Comparison of ENCODE assay signal across 15 cellular contexts in genomic region chr13:53028637-53029121, GRCh38. TPM values are rescaled to one million over a fixed set of nuclear protein-coding genes. Genes with fewer than 3 reads are reported as not detected.
"Had no signal": no experiment of that assay in that cellular context is flagged by ENCODE, and none has a peak within 500 bp of the region (broad histone marks: within the 10 kb centered on the region; RNA-seq: fewer than 3 reads in every experiment).

Gene OLFM4, plus strand, starts transcription at chr13:53028813. Its CDS starts 24 bp downstream, at chr13:53028837.

- ATAC-seq: activated CD8-positive, alpha-beta T cell treated with anti-CD3 and anti-CD28 coated beads for 36 hours; gastrocnemius medialis; heart right ventricle; sciatic nerve had no signal

- H3K27ac ChIP-seq: ascending aorta, gastrocnemius medialis, heart right ventricle, suprapubic skin had no signal

- DNase-seq: activated CD8-positive, alpha-beta memory T cell treated with anti-CD3 and anti-CD28 coated beads, Interleukin-2, amount 50 U/mL, for 4 hours; activated CD8-positive, alpha-beta T cell treated with anti-CD3 and anti-CD28 coated beads for 36 hours; activated naive CD4-positive, alpha-beta T cell; effector CD4-positive, alpha-beta T cell; gastrocnemius medialis; heart right ventricle; naive B cell; occipital lobe; stimulated activated CD4-positive, alpha-beta T cell treated with anti-CD3 and anti-CD28 coated beads, Interleukin-2, amount 100 ng/mL, for 24 hours; stimulated activated naive CD4-positive, alpha-beta T cell; T1000 had no signal

- H3K4me1 ChIP-seq: ascending aorta, gastrocnemius medialis, heart right ventricle, suprapubic skin had no signal

- H3K9me3 ChIP-seq: ascending aorta, gastrocnemius medialis, heart right ventricle, suprapubic skin had no signal

- H3K36me3 ChIP-seq: ascending aorta, gastrocnemius medialis, heart right ventricle, suprapubic skin had no signal

- H3K27me3 ChIP-seq: ascending aorta, gastrocnemius medialis had no signal

- H3K4me3 ChIP-seq: ascending aorta, gastrocnemius medialis, heart right ventricle, suprapubic skin had no signal

RNA-seq across cellular contexts. Expression of gene OLFM4, which starts in this region (rescaled TPM):
- polyA plus RNA-seq: keratinocyte had no signal
